1 cellular context compared by ENCODE assay signal in the genomic region with DNA sequence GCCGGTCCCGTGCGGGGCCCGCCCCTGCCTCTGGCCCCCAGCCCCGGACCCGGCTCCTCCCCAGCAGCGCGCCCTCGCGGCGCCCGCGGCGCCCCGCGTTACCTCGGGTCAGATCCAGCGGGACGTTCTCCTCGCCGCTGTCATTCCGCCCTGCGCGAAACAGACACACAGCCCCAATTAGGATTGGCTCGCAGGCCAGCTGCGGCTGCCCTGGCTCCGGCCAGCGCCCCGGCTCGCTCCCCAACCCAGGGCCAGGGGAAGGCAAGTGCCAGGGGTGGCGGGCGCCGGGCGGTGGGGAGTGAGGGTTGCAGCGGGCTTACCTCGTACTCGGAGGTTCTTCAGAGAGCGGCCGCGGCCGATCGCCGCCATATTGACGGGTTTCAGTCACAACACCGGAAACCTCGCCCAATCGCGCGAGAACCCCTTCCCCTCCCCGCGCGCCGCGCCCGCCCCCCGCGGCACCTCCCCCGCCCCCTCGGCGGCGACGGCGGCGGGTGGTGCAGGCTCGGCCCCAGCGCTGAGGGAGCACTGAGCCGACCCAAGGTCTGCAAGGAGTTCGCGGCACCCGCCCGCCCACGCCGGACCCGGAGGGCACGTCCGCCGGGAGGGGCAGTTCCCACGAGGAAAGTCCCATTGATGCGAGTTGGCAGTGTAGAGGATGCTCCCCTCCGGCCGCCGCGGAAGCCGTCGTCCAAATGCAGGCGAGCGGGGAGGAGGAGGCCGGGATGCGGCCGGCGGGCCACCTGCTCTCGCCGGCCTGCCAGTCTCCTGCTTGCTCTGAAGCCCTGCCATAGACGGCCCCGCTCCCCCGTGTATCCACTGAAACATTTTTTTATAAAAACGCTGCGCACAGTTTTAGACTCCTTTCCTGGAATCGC.
TF ChIP-seq lines count a peak whose summit lies in the region.

A gene with protein sequence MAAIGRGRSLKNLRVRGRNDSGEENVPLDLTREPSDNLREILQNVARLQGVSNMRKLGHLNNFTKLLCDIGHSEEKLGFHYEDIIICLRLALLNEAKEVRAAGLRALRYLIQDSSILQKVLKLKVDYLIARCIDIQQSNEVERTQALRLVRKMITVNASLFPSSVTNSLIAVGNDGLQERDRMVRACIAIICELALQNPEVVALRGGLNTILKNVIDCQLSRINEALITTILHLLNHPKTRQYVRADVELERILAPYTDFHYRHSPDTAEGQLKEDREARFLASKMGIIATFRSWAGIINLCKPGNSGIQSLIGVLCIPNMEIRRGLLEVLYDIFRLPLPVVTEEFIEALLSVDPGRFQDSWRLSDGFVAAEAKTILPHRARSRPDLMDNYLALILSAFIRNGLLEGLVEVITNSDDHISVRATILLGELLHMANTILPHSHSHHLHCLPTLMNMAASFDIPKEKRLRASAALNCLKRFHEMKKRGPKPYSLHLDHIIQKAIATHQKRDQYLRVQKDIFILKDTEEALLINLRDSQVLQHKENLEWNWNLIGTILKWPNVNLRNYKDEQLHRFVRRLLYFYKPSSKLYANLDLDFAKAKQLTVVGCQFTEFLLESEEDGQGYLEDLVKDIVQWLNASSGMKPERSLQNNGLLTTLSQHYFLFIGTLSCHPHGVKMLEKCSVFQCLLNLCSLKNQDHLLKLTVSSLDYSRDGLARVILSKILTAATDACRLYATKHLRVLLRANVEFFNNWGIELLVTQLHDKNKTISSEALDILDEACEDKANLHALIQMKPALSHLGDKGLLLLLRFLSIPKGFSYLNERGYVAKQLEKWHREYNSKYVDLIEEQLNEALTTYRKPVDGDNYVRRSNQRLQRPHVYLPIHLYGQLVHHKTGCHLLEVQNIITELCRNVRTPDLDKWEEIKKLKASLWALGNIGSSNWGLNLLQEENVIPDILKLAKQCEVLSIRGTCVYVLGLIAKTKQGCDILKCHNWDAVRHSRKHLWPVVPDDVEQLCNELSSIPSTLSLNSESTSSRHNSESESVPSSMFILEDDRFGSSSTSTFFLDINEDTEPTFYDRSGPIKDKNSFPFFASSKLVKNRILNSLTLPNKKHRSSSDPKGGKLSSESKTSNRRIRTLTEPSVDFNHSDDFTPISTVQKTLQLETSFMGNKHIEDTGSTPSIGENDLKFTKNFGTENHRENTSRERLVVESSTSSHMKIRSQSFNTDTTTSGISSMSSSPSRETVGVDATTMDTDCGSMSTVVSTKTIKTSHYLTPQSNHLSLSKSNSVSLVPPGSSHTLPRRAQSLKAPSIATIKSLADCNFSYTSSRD (N-terminal part only) (minus strand): TSS at position 391 of the 878 bp plus-strand sequence. CDS start 22 bp downstream, at position 369.

TF ChIP-seq in HEK293, 187 proteins besides CTCF, POLR2A, EP300 and RAD21 (continued from another document and continues in another):
- TF ChIP-seq, protein P1, sequence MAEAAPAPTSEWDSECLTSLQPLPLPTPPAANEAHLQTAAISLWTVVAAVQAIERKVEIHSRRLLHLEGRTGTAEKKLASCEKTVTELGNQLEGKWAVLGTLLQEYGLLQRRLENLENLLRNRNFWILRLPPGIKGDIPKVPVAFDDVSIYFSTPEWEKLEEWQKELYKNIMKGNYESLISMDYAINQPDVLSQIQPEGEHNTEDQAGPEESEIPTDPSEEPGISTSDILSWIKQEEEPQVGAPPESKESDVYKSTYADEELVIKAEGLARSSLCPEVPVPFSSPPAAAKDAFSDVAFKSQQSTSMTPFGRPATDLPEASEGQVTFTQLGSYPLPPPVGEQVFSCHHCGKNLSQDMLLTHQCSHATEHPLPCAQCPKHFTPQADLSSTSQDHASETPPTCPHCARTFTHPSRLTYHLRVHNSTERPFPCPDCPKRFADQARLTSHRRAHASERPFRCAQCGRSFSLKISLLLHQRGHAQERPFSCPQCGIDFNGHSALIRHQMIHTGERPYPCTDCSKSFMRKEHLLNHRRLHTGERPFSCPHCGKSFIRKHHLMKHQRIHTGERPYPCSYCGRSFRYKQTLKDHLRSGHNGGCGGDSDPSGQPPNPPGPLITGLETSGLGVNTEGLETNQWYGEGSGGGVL (tag by site-specific recombination; IDR thresholded peaks at IDR 0.05): peak; percentile 71
- TF ChIP-seq ZNF785 (tag by site-specific recombination; IDR thresholded peaks at IDR 0.05) (no peak), ZNF658 (tag by site-specific recombination; IDR thresholded peaks at IDR 0.05) (no peak), ZBTB48 (tag by site-specific recombination; IDR thresholded peaks at IDR 0.05) (0 out of 2 replicates have a peak, but pooled peaks have one; percentile 23), ZNF214 (tag by site-specific recombination; IDR thresholded peaks at IDR 0.05; ENCODE audit: borderline replicate concordance) (no peak), EGR2 (tag by site-specific recombination; IDR thresholded peaks at IDR 0.05; ENCODE audit: low read depth) (peak; percentile 74), ZNF239 (tag by site-specific recombination; IDR thresholded peaks at IDR 0.05) (peak; percentile 35; the same call in 1 of the 2 replicates), ZNF24 (tag by site-specific recombination; IDR thresholded peaks at IDR 0.05) (0 out of 2 replicates have a peak, but pooled peaks have one; percentile 35), GFI1B (tag by site-specific recombination; IDR thresholded peaks at IDR 0.05) (no peak), ZNF623 (tag by site-specific recombination; IDR thresholded peaks at IDR 0.05) (peak; percentile 12; the same call in 1 of the 2 replicates), ZNF221 (tag by site-specific recombination; IDR thresholded peaks at IDR 0.05; ENCODE audit: borderline replicate concordance) (no peak), ZSCAN16 (tag by site-specific recombination; IDR thresholded peaks at IDR 0.05) (peak; percentile 73; the same call in 1 of the 2 replicates), GLI2 (tag by site-specific recombination; IDR thresholded peaks at IDR 0.05; ENCODE audit: borderline replicate concordance, low read depth) (no peak), ZNF155 (tag by site-specific recombination; IDR thresholded peaks at IDR 0.05) (no peak), ZNF473 (tag by site-specific recombination; IDR thresholded peaks at IDR 0.05) (no peak), ZNF292 (tag by site-specific recombination; IDR thresholded peaks at IDR 0.05; ENCODE audit: borderline replicate concordance, low read depth) (no peak), ZNF335 (tag by site-specific recombination; conservative IDR thresholded peaks at IDR 0.05) (peak; percentile 84), TCF7L2 (IDR thresholded peaks at IDR 0.05; ENCODE audit: borderline replicate concordance, low read depth, low read length) (no peak), ZNF571 (tag by site-specific recombination; IDR thresholded peaks at IDR 0.05) (no peak), ZNF132 (tag by site-specific recombination; IDR thresholded peaks at IDR 0.05; ENCODE audit: borderline replicate concordance) (no peak), ZNF768 (tag by site-specific recombination; IDR thresholded peaks at IDR 0.05) (no peak), ZNF629 (tag by site-specific recombination; IDR thresholded peaks at IDR 0.05) (peak; percentile 54; the same call in 1 of the 2 replicates), ZNF121 (tag by site-specific recombination; IDR thresholded peaks at IDR 0.05) (0 out of 2 replicates have a peak, but pooled peaks have one; percentile 62), SP2 (tag by site-specific recombination; IDR thresholded peaks at IDR 0.05) (peak; percentile 83), KLF7 (tag by site-specific recombination; IDR thresholded peaks at IDR 0.05; ENCODE audit: borderline replicate concordance) (0 out of 2 replicates have a peak, but pooled peaks have one; percentile 11), ZNF76 (tag by site-specific recombination; IDR thresholded peaks at IDR 0.05; ENCODE audit: borderline replicate concordance, low read depth) (peak; percentile 28; the same call in 1 of the 2 replicates), ZNF600 (tag by site-specific recombination; IDR thresholded peaks at IDR 0.05) (peak; percentile 95), ZNF223 (tag by site-specific recombination; IDR thresholded peaks at IDR 0.05) (peak; percentile 99), ZNF266 (tag by site-specific recombination; IDR thresholded peaks at IDR 0.05; ENCODE audit: low read depth) (no peak), KLF8 (tag by site-specific recombination; IDR thresholded peaks at IDR 0.05) (peak; percentile 87; the same call in 1 of the 2 replicates), ZNF211 (tag by site-specific recombination; IDR thresholded peaks at IDR 0.05; ENCODE audit: low read depth) (no peak), ZNF2 (tag by site-specific recombination; IDR thresholded peaks at IDR 0.05) (peak; percentile 54; the same call in 1 of the 2 replicates), ZNF16 (tag by site-specific recombination; IDR thresholded peaks at IDR 0.05; ENCODE audit: low read depth) (no peak)
- TF ChIP-seq, protein P2, sequence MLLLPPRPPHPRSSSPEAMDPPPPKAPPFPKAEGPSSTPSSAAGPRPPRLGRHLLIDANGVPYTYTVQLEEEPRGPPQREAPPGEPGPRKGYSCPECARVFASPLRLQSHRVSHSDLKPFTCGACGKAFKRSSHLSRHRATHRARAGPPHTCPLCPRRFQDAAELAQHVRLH (tag by site-specific recombination; IDR thresholded peaks at IDR 0.05): 0 out of 2 replicates have a peak, but pooled peaks have one; percentile 24
- TF ChIP-seq, protein P3, sequence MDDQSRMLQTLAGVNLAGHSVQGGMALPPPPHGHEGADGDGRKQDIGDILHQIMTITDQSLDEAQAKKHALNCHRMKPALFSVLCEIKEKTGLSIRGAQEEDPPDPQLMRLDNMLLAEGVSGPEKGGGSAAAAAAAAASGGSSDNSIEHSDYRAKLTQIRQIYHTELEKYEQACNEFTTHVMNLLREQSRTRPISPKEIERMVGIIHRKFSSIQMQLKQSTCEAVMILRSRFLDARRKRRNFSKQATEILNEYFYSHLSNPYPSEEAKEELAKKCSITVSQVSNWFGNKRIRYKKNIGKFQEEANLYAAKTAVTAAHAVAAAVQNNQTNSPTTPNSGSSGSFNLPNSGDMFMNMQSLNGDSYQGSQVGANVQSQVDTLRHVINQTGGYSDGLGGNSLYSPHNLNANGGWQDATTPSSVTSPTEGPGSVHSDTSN (CRISPR knock-in tag; IDR thresholded peaks at IDR 0.05): 0 out of 2 replicates have a peak, but pooled peaks have one; percentile 62
- TF ChIP-seq, protein P4, sequence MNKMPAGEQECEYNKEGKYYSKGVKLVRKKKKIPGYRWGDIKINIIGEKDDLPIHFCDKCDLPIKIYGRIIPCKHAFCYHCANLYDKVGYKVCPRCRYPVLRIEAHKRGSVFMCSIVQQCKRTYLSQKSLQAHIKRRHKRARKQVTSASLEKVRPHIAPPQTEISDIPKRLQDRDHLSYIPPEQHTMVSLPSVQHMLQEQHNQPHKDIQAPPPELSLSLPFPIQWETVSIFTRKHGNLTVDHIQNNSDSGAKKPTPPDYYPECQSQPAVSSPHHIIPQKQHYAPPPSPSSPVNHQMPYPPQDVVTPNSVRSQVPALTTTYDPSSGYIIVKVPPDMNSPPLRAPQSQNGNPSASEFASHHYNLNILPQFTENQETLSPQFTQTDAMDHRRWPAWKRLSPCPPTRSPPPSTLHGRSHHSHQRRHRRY (tag by site-specific recombination; IDR thresholded peaks at IDR 0.05): no peak
- TF ChIP-seq, protein P5, sequence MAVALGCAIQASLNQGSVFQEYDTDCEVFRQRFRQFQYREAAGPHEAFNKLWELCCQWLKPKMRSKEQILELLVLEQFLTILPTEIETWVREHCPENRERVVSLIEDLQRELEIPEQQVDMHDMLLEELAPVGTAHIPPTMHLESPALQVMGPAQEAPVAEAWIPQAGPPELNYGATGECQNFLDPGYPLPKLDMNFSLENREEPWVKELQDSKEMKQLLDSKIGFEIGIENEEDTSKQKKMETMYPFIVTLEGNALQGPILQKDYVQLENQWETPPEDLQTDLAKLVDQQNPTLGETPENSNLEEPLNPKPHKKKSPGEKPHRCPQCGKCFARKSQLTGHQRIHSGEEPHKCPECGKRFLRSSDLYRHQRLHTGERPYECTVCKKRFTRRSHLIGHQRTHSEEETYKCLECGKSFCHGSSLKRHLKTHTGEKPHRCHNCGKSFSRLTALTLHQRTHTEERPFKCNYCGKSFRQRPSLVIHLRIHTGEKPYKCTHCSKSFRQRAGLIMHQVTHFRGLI (tag by site-specific recombination; IDR thresholded peaks at IDR 0.05): peak; percentile 35; the same call in 1 of the 2 replicates
- TF ChIP-seq, protein P6, sequence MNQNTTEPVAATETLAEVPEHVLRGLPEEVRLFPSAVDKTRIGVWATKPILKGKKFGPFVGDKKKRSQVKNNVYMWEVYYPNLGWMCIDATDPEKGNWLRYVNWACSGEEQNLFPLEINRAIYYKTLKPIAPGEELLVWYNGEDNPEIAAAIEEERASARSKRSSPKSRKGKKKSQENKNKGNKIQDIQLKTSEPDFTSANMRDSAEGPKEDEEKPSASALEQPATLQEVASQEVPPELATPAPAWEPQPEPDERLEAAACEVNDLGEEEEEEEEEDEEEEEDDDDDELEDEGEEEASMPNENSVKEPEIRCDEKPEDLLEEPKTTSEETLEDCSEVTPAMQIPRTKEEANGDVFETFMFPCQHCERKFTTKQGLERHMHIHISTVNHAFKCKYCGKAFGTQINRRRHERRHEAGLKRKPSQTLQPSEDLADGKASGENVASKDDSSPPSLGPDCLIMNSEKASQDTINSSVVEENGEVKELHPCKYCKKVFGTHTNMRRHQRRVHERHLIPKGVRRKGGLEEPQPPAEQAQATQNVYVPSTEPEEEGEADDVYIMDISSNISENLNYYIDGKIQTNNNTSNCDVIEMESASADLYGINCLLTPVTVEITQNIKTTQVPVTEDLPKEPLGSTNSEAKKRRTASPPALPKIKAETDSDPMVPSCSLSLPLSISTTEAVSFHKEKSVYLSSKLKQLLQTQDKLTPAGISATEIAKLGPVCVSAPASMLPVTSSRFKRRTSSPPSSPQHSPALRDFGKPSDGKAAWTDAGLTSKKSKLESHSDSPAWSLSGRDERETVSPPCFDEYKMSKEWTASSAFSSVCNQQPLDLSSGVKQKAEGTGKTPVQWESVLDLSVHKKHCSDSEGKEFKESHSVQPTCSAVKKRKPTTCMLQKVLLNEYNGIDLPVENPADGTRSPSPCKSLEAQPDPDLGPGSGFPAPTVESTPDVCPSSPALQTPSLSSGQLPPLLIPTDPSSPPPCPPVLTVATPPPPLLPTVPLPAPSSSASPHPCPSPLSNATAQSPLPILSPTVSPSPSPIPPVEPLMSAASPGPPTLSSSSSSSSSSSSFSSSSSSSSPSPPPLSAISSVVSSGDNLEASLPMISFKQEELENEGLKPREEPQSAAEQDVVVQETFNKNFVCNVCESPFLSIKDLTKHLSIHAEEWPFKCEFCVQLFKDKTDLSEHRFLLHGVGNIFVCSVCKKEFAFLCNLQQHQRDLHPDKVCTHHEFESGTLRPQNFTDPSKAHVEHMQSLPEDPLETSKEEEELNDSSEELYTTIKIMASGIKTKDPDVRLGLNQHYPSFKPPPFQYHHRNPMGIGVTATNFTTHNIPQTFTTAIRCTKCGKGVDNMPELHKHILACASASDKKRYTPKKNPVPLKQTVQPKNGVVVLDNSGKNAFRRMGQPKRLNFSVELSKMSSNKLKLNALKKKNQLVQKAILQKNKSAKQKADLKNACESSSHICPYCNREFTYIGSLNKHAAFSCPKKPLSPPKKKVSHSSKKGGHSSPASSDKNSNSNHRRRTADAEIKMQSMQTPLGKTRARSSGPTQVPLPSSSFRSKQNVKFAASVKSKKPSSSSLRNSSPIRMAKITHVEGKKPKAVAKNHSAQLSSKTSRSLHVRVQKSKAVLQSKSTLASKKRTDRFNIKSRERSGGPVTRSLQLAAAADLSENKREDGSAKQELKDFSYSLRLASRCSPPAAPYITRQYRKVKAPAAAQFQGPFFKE (tag by site-specific recombination; IDR thresholded peaks at IDR 0.05; ENCODE audit: borderline replicate concordance): peak; percentile 21; the same call in 1 of the 2 replicates
